Comparison of ENCODE assay signal across 9 cellular contexts in the genomic region with DNA sequence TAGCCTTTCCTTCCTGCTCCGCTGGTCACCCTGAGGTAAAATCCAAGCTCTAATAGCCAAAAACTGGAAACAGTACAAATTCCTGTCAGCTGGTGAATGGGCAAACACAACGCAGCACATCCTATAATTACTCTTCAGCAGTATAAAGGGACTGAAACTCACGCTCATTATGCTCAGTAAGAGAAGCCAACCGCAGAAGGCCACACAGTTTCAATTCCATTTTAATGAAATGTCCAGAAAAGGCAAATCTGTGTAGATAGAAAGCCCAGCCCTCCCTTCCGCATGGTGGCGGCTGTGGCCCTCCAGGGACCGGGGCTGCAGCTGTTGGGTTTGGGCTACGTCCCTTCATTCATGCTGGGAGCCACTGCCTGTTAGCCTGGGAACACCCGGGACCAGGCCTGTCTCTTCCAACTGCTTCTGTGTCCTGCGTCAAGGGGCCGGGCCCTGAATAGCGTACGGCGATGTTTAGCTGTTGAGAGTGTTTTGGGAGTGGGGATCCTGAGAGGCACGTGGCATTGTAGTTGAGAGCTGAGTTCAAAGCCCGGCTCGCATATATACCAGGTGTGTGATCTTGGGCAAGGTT. TPM values are rescaled to one million over a fixed set of nuclear protein-coding genes. Genes with fewer than 3 reads are reported as not detected.
A peak's percentile ranks its signal among the peaks of the same experiment; 100 is the strongest.
DNase-seq lines count a peak whose midpoint lies in the region; ATAC-seq and TF ChIP-seq lines count a peak whose summit lies in the region.
"Had no signal": no experiment of that assay in that cellular context is flagged by ENCODE, and none has a peak within 500 bp of the region (broad histone marks: within the 10 kb centered on the region; RNA-seq: fewer than 3 reads in every experiment).

No MANE protein-coding gene starts in this region.

- H3K36me3 Mint-ChIP-seq in activated B cell treated with CpG ODN at 0.5 μM for 24 hours (ENCODE audit: low read depth): peaks cover 11% of the 10 kb centered on the region

- POLR2A ChIA-PET in activated B cell treated with CpG ODN at 0.5 μM for 24 hours (lab: Charles Lee): interaction anchor here (0.5 to 2.4 kb wide), 10 partner anchors 15 to 726 kb away, joined by 3 to 10 read pairs (median 4); partner anchors contain the start of genes BLOC1S3, PPP1R37, RELB and TRAPPC6A

- TF ChIP-seq CTCF in activated B cell treated with CpG ODN at 0.5 μM for 24 hours (IDR thresholded peaks at IDR 0.05): no peak

- H3K4me3 Mint-ChIP-seq in activated B cell treated with CpG ODN at 0.5 μM for 24 hours: peak overlapping the region; percentile 75

- peak overlapping the region; percentile 87 for H3K27ac Mint-ChIP-seq in activated B cell treated with CpG ODN at 0.5 μM for 24 hours

- H3K9me3 Mint-ChIP-seq in activated B cell treated with CpG ODN at 0.5 μM for 24 hours: no peaks in the 10 kb centered on the region

- no peaks in the 10 kb centered on the region for H3K27me3 Mint-ChIP-seq in activated B cell treated with CpG ODN at 0.5 μM for 24 hours

- intact Hi-C loops in activated B cell treated with CpG ODN at 0.5 μM for 24 hours (cut with micrococcal nuclease): no loop called here

- CTCF ChIA-PET in activated B cell treated with CpG ODN at 0.5 μM for 24 hours (lab: Charles Lee): interaction anchor here (1.2 to 1.6 kb wide), 3 partner anchors 11 to 50 kb away, joined by 3 to 5 read pairs (median 4); no protein-coding TSS in a partner anchor

- ATAC-seq in GM19025 (IDR thresholded peaks at IDR 0.05; ENCODE audit: low read depth, unreplicated experiment) (peak; percentile 81), HG03060 (IDR thresholded peaks at IDR 0.05; ENCODE audit: low read depth, unreplicated experiment) (peak; percentile 44), activated B cell treated with CpG ODN at 0.5 μM for 24 hours (ENCODE audit: low read depth) (peak; percentile 85), HG03097 (IDR thresholded peaks at IDR 0.05; ENCODE audit: low FRiP score, unreplicated experiment) (no peak)

- DNase-seq in activated B cell treated with CpG ODN at 0.5 μM for 24 hours: no peak
- DNase-seq in retina: peak; percentile 59
- DNase-seq in COLO668 (lab: John Stamatoyannopoulos, UW; ENCODE audit: unreplicated experiment): no peak
- DNase-seq in mucosa of gallbladder (ENCODE audit: low spot score): no peak
- no peak for DNase-seq in NCI-H526 treated with DMSO at 0.1 percent for 48 hours (lab: John Stamatoyannopoulos, UW)

- H3K4me1 Mint-ChIP-seq in activated B cell treated with CpG ODN at 0.5 μM for 24 hours: peaks cover 50% of the 10 kb centered on the region

RNA-seq across cellular contexts. Expression of gene NKPD1, which starts 23.5 kb away (rescaled TPM):
- total RNA-seq in activated B cell treated with CpG ODN at 0.5 μM for 24 hours (0.11 and 0.12 TPM in 2 replicates), mucosa of gallbladder (0.52 TPM)
- total RNA-seq: HT1080 had no signal

RNA-seq across cellular contexts. Expression of gene TRAPPC6A, which starts 40.8 kb away (rescaled TPM):
- total RNA-seq in activated B cell treated with CpG ODN at 0.5 μM for 24 hours (51.8 and 56.0 TPM in 2 replicates), mucosa of gallbladder (26.8 TPM)

RNA-seq across cellular contexts. Expression of gene BLOC1S3, which starts 41.3 kb away (rescaled TPM):
- 15.6 and 16.5 TPM in 2 replicates for total RNA-seq in activated B cell treated with CpG ODN at 0.5 μM for 24 hours
- 21.7 TPM for total RNA-seq in mucosa of gallbladder

RNA-seq across cellular contexts. Expression of gene PPP1R37, which starts 44.3 kb away (rescaled TPM):
- 18.8 and 27.2 TPM in 2 replicates for total RNA-seq in activated B cell treated with CpG ODN at 0.5 μM for 24 hours
- 83.4 TPM for total RNA-seq in mucosa of gallbladder

RNA-seq across cellular contexts. Expression of gene GEMIN7, which starts 58.2 kb away (rescaled TPM):
- total RNA-seq in activated B cell treated with CpG ODN at 0.5 μM for 24 hours (37.0 and 38.7 TPM in 2 replicates), mucosa of gallbladder (25.2 TPM)
